ENCODE assay signal across 8 cellular contexts in the genomic region with DNA sequence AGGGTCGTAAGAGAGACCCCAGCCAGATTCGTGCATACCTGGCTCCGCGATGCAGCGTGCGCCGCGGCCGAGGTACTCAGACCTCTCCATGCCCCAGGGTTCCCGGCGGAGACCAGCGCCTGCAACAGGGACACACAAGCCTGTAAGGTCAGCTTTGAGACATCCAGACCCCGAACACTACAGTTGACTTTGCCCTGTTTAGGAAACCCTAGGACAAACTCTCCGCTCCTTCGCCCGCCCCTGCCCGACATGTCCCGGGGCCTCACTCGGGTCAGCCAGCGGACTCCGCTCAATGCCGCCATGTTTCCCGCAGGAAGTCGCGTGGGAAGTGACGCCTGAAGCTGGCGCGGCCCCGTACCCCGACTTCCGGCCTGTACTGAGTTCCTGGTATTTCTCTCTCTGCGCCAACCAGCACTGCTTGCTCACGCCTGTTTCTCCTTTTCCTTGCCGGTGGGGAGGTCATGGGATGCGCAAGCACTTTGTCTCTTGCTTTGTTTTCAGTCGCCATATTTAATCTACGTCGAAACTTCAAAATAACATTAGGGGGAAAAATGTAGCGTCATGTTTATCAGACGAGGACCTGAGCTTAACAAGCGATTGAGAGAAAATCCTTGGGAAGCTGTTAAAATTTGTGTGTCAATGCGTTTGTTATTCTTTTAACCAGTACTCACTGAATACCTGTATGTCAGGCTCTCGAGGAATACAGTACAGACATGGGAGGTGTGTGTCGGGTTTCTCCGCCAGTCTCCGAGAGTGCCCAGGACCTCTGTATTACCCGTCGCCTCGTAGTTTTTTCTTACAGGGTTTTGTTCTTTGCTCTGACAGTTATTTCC. TPM values are rescaled to one million over a fixed set of nuclear protein-coding genes. Genes with fewer than 3 reads are reported as not detected.
DNase-seq lines count a peak whose midpoint lies in the region; ATAC-seq, FAIRE-seq and TF ChIP-seq lines count a peak whose summit lies in the region.

A gene (minus strand): TSS at position 330 of the 833 bp plus-strand sequence. CDS start 28 bp downstream, at position 302.

- ATAC-seq in GM18861 (IDR thresholded peaks at IDR 0.05; ENCODE audit: unreplicated experiment) (peak; percentile 76), HG03103 (IDR thresholded peaks at IDR 0.05; ENCODE audit: low read depth, unreplicated experiment) (peak; percentile 86)

- H3K9me3 ChIP-seq in breast epithelium = no peaks in the 10 kb centered on the region
- no peaks in the 10 kb centered on the region for H3K9me3 ChIP-seq in iPS-20b (ENCODE audit: insufficient read depth, low read depth, low read length)

- H3K27ac ChIP-seq in VCaP (peak within 1 kb of the TSS; percentile 94), breast epithelium (peak within 1 kb of the TSS; percentile 94), iPS-20b (ENCODE audit: low read length) (peak within 1 kb of the TSS; percentile 97), skin epidermis (peak within 1 kb of the TSS; percentile 28 to 96 (median 87))

- H3K9ac ChIP-seq in iPS-20b (ENCODE audit: low read depth, low read length) = peak within 1 kb of the TSS; percentile 90

- peak; percentile 93 for DNase-seq in NCI-H2196 (lab: John Stamatoyannopoulos, UW; ENCODE audit: unreplicated experiment)
- DNase-seq in breast epithelium (ENCODE audit: low spot score in 2 of 2) = peak; percentile 94 to 95

- H3K27me3 ChIP-seq in breast epithelium (no peaks in the 10 kb centered on the region), iPS-20b (ENCODE audit: insufficient read depth, low read length) (peaks cover 22% of the 10 kb centered on the region)

- H3K36me3 ChIP-seq in breast epithelium (peaks cover 4% of the 10 kb centered on the region), iPS-20b (ENCODE audit: insufficient read depth, low read depth, low read length) (peaks cover 33% of the 10 kb centered on the region)

- peak; percentile 82 for TF ChIP-seq POLR2A in breast epithelium (IDR thresholded peaks at IDR 0.05)

- peak; percentile 51 for FAIRE-seq in A204.1 (lab: Jason Lieb, UNC)

- no peak for TF ChIP-seq CTCF in VCaP (conservative IDR thresholded peaks at IDR 0.05)
- TF ChIP-seq CTCF in breast epithelium (IDR thresholded peaks at IDR 0.05) = no peak

- H3K4me3 ChIP-seq in breast epithelium (peak within 1 kb of the TSS; percentile 82 to 98 (median 84)), iPS-20b (ENCODE audit: low read length) (peak within 1 kb of the TSS; percentile 98), skin epidermis (peak within 1 kb of the TSS; percentile 82 to 95 (median 93))

- H3K4me1 ChIP-seq in breast epithelium (no peaks in the 10 kb centered on the region), iPS-20b (ENCODE audit: insufficient read depth, low read length) (peaks cover 5% of the 10 kb centered on the region; the same call in 1 of the 2 replicates)

- intact Hi-C loops in breast epithelium (cut with DNase I; ENCODE audit: low total_unique reads) = no loop called here

RNA-seq across cellular contexts. Expression of the gene that starts here (rescaled TPM):
- 100 to 1,000 TPM; 114 to 119 (median 115) TPM for total RNA-seq in breast epithelium

Comparison
In these comparisons a context has a peak if more than half of its experiments do, and no peak if none do; other contexts are left out.
1. Peak in every context shown above with its lines: DNase-seq, ATAC-seq, H3K4me3 ChIP-seq and H3K27ac ChIP-seq.